15 cellular contexts compared by ENCODE assay signal in the genomic region with DNA sequence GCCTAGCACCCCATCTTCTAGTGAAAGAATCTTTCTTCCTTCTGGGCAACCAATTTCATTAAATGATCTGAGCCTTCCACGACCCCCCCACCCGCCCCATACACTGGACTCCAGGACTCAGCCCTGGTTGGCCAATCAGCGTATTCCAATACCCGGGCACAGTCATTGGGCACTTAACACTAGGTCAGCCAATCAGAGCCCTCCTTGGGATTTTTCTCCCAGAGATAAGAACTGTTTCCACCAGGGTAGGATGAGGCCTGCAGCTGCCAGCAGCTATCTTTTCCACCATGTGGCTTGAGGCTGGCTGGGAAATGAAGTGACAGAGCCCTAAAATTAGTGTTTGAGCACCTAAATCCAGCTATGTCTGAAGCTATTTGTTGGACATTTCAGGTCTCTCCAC.
"Had no signal": no experiment of that assay in that cellular context is flagged by ENCODE, and none has a peak within 500 bp of the region (broad histone marks: within the 10 kb centered on the region; RNA-seq: fewer than 3 reads in every experiment).

No MANE protein-coding gene starts in this region.

- H3K36me3 ChIP-seq: adrenal gland, cardiac muscle cell, colonic mucosa, lower lobe of right lung, neural progenitor cell, ovary, sigmoid colon, spleen, thoracic aorta, WERI-Rb-1 had no signal

- ATAC-seq: activated T-cell treated with anti-CD3 and anti-CD28 coated beads, Interleukin-2, amount 50 U/mL, for 4 hours; esophagus mucosa; T-helper 17 cell had no signal

- H3K4me1 ChIP-seq: adrenal gland, colonic mucosa, lower lobe of right lung, sigmoid colon, spleen had no signal

- H3K4me2 ChIP-seq: neural progenitor cell had no signal

- DNase-seq: activated CD4-positive, alpha-beta memory T cell treated with anti-CD3 and anti-CD28 coated beads, Interleukin-2, amount 10 ng/mL, durations not matched to agents 7 days and 5 days; activated effector memory CD4-positive, alpha-beta T cell treated with Interleukin-2 at 50 U/mL for 16 hours; activated T-cell treated with anti-CD3 and anti-CD28 coated beads, Interleukin-2, amount 50 U/mL, for 4 hours; adrenal gland; colonic mucosa; lower lobe of right lung; ovary; sigmoid colon; spleen; T-helper 17 cell; WERI-Rb-1 had no signal

- H3K27ac ChIP-seq: adrenal gland, colonic mucosa, lower lobe of right lung, neural progenitor cell, ovary, sigmoid colon, thoracic aorta, WERI-Rb-1 had no signal

- H3K9me3 ChIP-seq: adrenal gland, colonic mucosa, lower lobe of right lung, ovary, sigmoid colon, spleen, thoracic aorta had no signal

- H3K4me3 ChIP-seq: adrenal gland, cardiac muscle cell, colonic mucosa, lower lobe of right lung, neural progenitor cell, ovary, sigmoid colon, spleen, thoracic aorta had no signal

- H3K9ac ChIP-seq: neural progenitor cell had no signal

- H2AFZ ChIP-seq: neural progenitor cell had no signal

- H3K27me3 ChIP-seq: cardiac muscle cell, colonic mucosa, neural progenitor cell, ovary, sigmoid colon, spleen had no signal
